Comparison of ENCODE assay signal across 9 cellular contexts in the genomic region with DNA sequence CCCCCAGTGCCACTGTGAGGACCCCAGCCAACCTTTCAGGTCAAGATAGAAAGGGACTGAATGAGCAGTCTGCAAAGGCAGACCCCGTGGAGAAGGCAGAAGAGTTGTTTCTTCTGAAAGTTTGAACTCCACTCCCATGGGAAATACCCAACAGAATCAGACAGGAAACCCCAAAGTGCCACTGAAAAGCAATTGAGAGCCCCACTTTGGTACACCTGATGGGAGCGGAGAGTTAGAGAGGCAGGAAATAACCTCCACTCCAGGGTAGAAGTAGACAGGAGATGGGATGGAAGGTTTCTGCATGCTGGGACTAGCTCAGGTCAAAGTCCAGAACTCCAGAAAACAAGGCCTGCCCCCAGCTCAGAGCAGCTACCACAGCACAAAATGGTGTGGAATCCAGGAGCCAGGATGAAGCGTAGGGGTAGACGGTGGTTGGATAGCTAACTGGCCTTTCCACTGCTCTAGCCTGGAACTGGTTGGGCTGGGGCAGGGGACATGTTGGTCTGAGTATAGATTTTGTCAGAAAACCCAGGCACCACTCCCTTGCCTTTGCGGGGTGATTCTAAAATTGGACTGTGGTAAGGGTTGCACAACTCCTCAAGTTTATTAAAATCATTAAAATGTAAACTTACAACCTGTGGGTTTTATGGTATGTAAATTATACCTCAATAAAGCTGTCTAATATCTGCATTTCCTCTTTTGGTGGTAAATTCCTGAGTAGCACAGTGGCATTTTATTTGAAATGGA. TPM values are rescaled to one million over a fixed set of nuclear protein-coding genes. Genes with fewer than 3 reads are reported as not detected.
DNase-seq lines count a peak whose midpoint lies in the region; ATAC-seq and TF ChIP-seq lines count a peak whose summit lies in the region.
"Had no signal": no experiment of that assay in that cellular context is flagged by ENCODE, and none has a peak within 500 bp of the region (broad histone marks: within the 10 kb centered on the region; RNA-seq: fewer than 3 reads in every experiment).

No MANE protein-coding gene starts in this region.

- peaks cover 32% of the 10 kb centered on the region for H3K4me1 Mint-ChIP-seq in activated T-helper 1 cell treated with anti-CD3 and anti-CD28 coated beads, Interleukin-12 subunit alpha, Interleukin-12 subunit beta, Interleukin-2, Interleukin-4 antibody, amounts not matched to agents 30 ng/mL and 10 ng/mL and 1 ng/mL, durations not matched to agents 14 hours and 24 hours and 36 hours (ENCODE audit: low read depth)

- H3K4me3 ChIP-seq in liver (ENCODE audit: low read depth in 1 of 3, low read length in 3 of 3), result no peak overlapping the region

- TF ChIP-seq CTCF in liver (IDR thresholded peaks at IDR 0.05; ENCODE audit: low read depth, low read length, missing input control), result no peak

- 44% methylated on average over 5 of the region's 5 CpGs for WGBS in liver

- H3K4me3 Mint-ChIP-seq in activated T-helper 1 cell treated with anti-CD3 and anti-CD28 coated beads, Interleukin-12 subunit alpha, Interleukin-12 subunit beta, Interleukin-2, Interleukin-4 antibody, amounts not matched to agents 30 ng/mL and 10 ng/mL and 1 ng/mL, durations not matched to agents 14 hours and 24 hours and 36 hours, result peak overlapping the region; percentile 65

- H3K9me3 Mint-ChIP-seq in activated T-helper 1 cell treated with anti-CD3 and anti-CD28 coated beads, Interleukin-12 subunit alpha, Interleukin-12 subunit beta, Interleukin-2, Interleukin-4 antibody, amounts not matched to agents 30 ng/mL and 10 ng/mL and 1 ng/mL, durations not matched to agents 14 hours and 24 hours and 36 hours, result no peaks in the 10 kb centered on the region

- DNase-seq in CD1c-positive myeloid dendritic cell (ENCODE audit: extremely low spot score), result peak; percentile 11
- peak; percentile 88 for DNase-seq in HuH-7.5 (ENCODE audit: low spot score)
- no peak for DNase-seq in activated T-helper 1 cell treated with anti-CD3 and anti-CD28 coated beads, Interleukin-12 subunit alpha, Interleukin-12 subunit beta, Interleukin-2, Interleukin-4 antibody, amounts not matched to agents 30 ng/mL and 10 ng/mL and 1 ng/mL, durations not matched to agents 14 hours and 24 hours and 36 hours (ENCODE audit: low spot score)
- DNase-seq in NCI-H2171 treated with DMSO at 0.1 percent for 48 hours (lab: John Stamatoyannopoulos, UW), result no peak
- DNase-seq: hypothalamus had no signal

- no peak for ATAC-seq in GM18861 (IDR thresholded peaks at IDR 0.05; ENCODE audit: unreplicated experiment)
- ATAC-seq in GM19463 (IDR thresholded peaks at IDR 0.05; ENCODE audit: unreplicated experiment), result no peak
- ATAC-seq in GM18873 (IDR thresholded peaks at IDR 0.05; ENCODE audit: low FRiP score, unreplicated experiment), result no peak

- intact Hi-C loops in activated T-helper 1 cell treated with anti-CD3 and anti-CD28 coated beads, Interleukin-12 subunit alpha, Interleukin-12 subunit beta, Interleukin-2, Interleukin-4 antibody, amounts not matched to agents 30 ng/mL and 10 ng/mL and 1 ng/mL, durations not matched to agents 14 hours and 24 hours and 36 hours (cut with micrococcal nuclease), result loop anchor here (5.0 kb wide), 3 partner anchors 56 to 321 kb away; a partner anchor contains a TSS

- peak overlapping the region; percentile 91 to 93 for H3K27ac ChIP-seq in liver (ENCODE audit: low read depth in 1 of 2, low read length in 2 of 2)

- H3K36me3 ChIP-seq in liver (ENCODE audit: control insufficient read depth in 4 of 4, insufficient read depth in 3 of 4, low read depth in 1 of 4, low read length in 3 of 4), result peaks cover under 1 to 13% (median 6%) of the 10 kb centered on the region in 4 donors

- H3K9me3 ChIP-seq in liver (ENCODE audit: control insufficient read depth in 4 of 4, low read length in 3 of 4), result no peaks in the 10 kb centered on the region

- peaks cover 13 to 31% (median 24%) of the 10 kb centered on the region in 4 donors for H3K4me1 ChIP-seq in liver (ENCODE audit: control insufficient read depth in 4 of 4, insufficient read depth in 4 of 4, low read length in 3 of 4)

- H3K36me3 Mint-ChIP-seq in activated T-helper 1 cell treated with anti-CD3 and anti-CD28 coated beads, Interleukin-12 subunit alpha, Interleukin-12 subunit beta, Interleukin-2, Interleukin-4 antibody, amounts not matched to agents 30 ng/mL and 10 ng/mL and 1 ng/mL, durations not matched to agents 14 hours and 24 hours and 36 hours (ENCODE audit: low read depth), result peaks cover 18% of the 10 kb centered on the region

- no peak overlapping the region for H3K9ac ChIP-seq in liver (ENCODE audit: low read depth in 1 of 2, low read length in 2 of 2)

- TF ChIP-seq RAD21 in liver (IDR thresholded peaks at IDR 0.05), result peak in 1 of 2 donors; percentile 28

- peak overlapping the region; percentile 66 for H3K27ac Mint-ChIP-seq in activated T-helper 1 cell treated with anti-CD3 and anti-CD28 coated beads, Interleukin-12 subunit alpha, Interleukin-12 subunit beta, Interleukin-2, Interleukin-4 antibody, amounts not matched to agents 30 ng/mL and 10 ng/mL and 1 ng/mL, durations not matched to agents 14 hours and 24 hours and 36 hours

- H3K27me3 ChIP-seq in liver (ENCODE audit: control insufficient read depth in 4 of 4, insufficient read depth in 4 of 4, low read length in 3 of 4), result no peaks in the 10 kb centered on the region

- H3K27me3 Mint-ChIP-seq in activated T-helper 1 cell treated with anti-CD3 and anti-CD28 coated beads, Interleukin-12 subunit alpha, Interleukin-12 subunit beta, Interleukin-2, Interleukin-4 antibody, amounts not matched to agents 30 ng/mL and 10 ng/mL and 1 ng/mL, durations not matched to agents 14 hours and 24 hours and 36 hours (ENCODE audit: insufficient read depth), result no peaks in the 10 kb centered on the region

TF ChIP-seq in liver, 16 proteins besides CTCF, POLR2A, EP300 and RAD21 (continues in another document):
- TF ChIP-seq, protein P1, sequence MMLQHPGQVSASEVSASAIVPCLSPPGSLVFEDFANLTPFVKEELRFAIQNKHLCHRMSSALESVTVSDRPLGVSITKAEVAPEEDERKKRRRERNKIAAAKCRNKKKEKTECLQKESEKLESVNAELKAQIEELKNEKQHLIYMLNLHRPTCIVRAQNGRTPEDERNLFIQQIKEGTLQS (IDR thresholded peaks at IDR 0.05), result no peak
- TF ChIP-seq, protein P2, sequence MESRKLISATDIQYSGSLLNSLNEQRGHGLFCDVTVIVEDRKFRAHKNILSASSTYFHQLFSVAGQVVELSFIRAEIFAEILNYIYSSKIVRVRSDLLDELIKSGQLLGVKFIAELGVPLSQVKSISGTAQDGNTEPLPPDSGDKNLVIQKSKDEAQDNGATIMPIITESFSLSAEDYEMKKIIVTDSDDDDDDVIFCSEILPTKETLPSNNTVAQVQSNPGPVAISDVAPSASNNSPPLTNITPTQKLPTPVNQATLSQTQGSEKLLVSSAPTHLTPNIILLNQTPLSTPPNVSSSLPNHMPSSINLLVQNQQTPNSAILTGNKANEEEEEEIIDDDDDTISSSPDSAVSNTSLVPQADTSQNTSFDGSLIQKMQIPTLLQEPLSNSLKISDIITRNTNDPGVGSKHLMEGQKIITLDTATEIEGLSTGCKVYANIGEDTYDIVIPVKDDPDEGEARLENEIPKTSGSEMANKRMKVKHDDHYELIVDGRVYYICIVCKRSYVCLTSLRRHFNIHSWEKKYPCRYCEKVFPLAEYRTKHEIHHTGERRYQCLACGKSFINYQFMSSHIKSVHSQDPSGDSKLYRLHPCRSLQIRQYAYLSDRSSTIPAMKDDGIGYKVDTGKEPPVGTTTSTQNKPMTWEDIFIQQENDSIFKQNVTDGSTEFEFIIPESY (IDR thresholded peaks at IDR 0.05), result no peak
- TF ChIP-seq RXRA (IDR thresholded peaks at IDR 0.05), result peak; percentile 41 to 63
- TF ChIP-seq JUND (IDR thresholded peaks at IDR 0.05), result no peak
- no peak for TF ChIP-seq NR2F2 (IDR thresholded peaks at IDR 0.05)
- no peak for TF ChIP-seq EGR1 (IDR thresholded peaks at IDR 0.05; ENCODE audit: low read depth in 2 of 2)
- peak; percentile 81 for TF ChIP-seq HNF4G (IDR thresholded peaks at IDR 0.05)
- TF ChIP-seq HNF4A (conservative IDR thresholded peaks at IDR 0.05), result peak; percentile 92 to 94
- TF ChIP-seq FOXA1 (IDR thresholded peaks at IDR 0.05), result no peak
- peak; percentile 76 for TF ChIP-seq YY1 (IDR thresholded peaks at IDR 0.05)
- TF ChIP-seq, protein P3, sequence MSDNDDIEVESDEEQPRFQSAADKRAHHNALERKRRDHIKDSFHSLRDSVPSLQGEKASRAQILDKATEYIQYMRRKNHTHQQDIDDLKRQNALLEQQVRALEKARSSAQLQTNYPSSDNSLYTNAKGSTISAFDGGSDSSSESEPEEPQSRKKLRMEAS (IDR thresholded peaks at IDR 0.05), result no peak
- TF ChIP-seq SP1 (IDR thresholded peaks at IDR 0.05), result peak; percentile 95
- TF ChIP-seq TAF1 (conservative IDR thresholded peaks at IDR 0.05), result no peak

RNA-seq across cellular contexts. Expression of a gene that starts 1.9 kb away (rescaled TPM):
- 46.8 and 47.6 TPM in 2 replicates for total RNA-seq in activated T-helper 1 cell treated with anti-CD3 and anti-CD28 coated beads, Interleukin-12 subunit alpha, Interleukin-12 subunit beta, Interleukin-2, Interleukin-4 antibody, amounts not matched to agents 30 ng/mL and 10 ng/mL and 1 ng/mL, durations not matched to agents 14 hours and 24 hours and 36 hours
- 10 to 100 TPM; 20.7 to 58.1 TPM for total RNA-seq in liver
- 10 to 100 TPM; 13.4 to 32.4 TPM for polyA plus RNA-seq in liver

RNA-seq across cellular contexts. Expression of a gene that starts 37.4 kb away (rescaled TPM):
- total RNA-seq in activated T-helper 1 cell treated with anti-CD3 and anti-CD28 coated beads, Interleukin-12 subunit alpha, Interleukin-12 subunit beta, Interleukin-2, Interleukin-4 antibody, amounts not matched to agents 30 ng/mL and 10 ng/mL and 1 ng/mL, durations not matched to agents 14 hours and 24 hours and 36 hours, result 72.3 and 75.4 TPM in 2 replicates
- 10 to 100 TPM in 1 of 2 donors, 1 to 10 TPM in 1; 6.4 to 12.3 TPM for total RNA-seq in liver
- 10 to 100 TPM in 1 of 2 donors, 1 to 10 TPM in 1; 8.7 to 13.2 TPM for polyA plus RNA-seq in liver

Comparison
In these comparisons a context has a peak if more than half of its experiments do, and no peak if none do; other contexts are left out.
1. DNase-seq: peak in CD1c-positive myeloid dendritic cell (single experiment) and HuH-7.5 (single experiment); none in activated T-helper 1 cell treated with anti-CD3 and anti-CD28 coated beads, Interleukin-12 subunit alpha, Interleukin-12 subunit beta, Interleukin-2, Interleukin-4 antibody, amounts not matched to agents 30 ng/mL and 10 ng/mL and 1 ng/mL, durations not matched to agents 14 hours and 24 hours and 36 hours (single experiment) and NCI-H2171 treated with DMSO at 0.1 percent for 48 hours (single experiment).